Comparison of ENCODE assay signal across 1 cellular context in genomic region chr11:68053117-68053516, GRCh38.
A peak's percentile ranks its signal among the peaks of the same experiment; 100 is the strongest.
TF ChIP-seq lines count a peak whose summit lies in the region.

No MANE protein-coding gene starts in this region.

TF ChIP-seq in HepG2, 621 proteins besides CTCF, POLR2A, EP300 and RAD21 (continued from another document):
- TF ChIP-seq MTERF4 (CRISPR knock-in tag; IDR thresholded peaks at IDR 0.05) (no peak), FOSL2 (CRISPR knock-in tag; IDR thresholded peaks at IDR 0.05) (no peak), MTF2 (CRISPR knock-in tag; IDR thresholded peaks at IDR 0.05; ENCODE audit: borderline replicate concordance) (no peak), JARID2 (CRISPR knock-in tag; IDR thresholded peaks at IDR 0.05; ENCODE audit: insufficient replicate concordance) (no peak), ZNF292 (CRISPR knock-in tag; IDR thresholded peaks at IDR 0.05; ENCODE audit: borderline replicate concordance, low read depth) (no peak), CCDC6 (CRISPR knock-in tag; IDR thresholded peaks at IDR 0.05) (no peak), ZNF883 (CRISPR knock-in tag; IDR thresholded peaks at IDR 0.05; ENCODE audit: not compliant biosample characterization) (no peak), CEBPB (IDR thresholded peaks at IDR 0.05; ENCODE audit: borderline replicate concordance, low read depth, low read length) (no peak), CBFB (CRISPR knock-in tag; IDR thresholded peaks at IDR 0.05) (no peak), REST (IDR thresholded peaks at IDR 0.05; ENCODE audit: borderline replicate concordance in 1 of 2, low read depth in 1 of 2, low read length in 2 of 2) (no peak), ZBTB26 (CRISPR knock-in tag; IDR thresholded peaks at IDR 0.05; ENCODE audit: borderline replicate concordance) (0 out of 2 replicates have a peak, but pooled peaks have one; percentile 46), ZFX (CRISPR knock-in tag; IDR thresholded peaks at IDR 0.05; ENCODE audit: low read depth) (no peak), AKAP8 (CRISPR knock-in tag; IDR thresholded peaks at IDR 0.05) (peak; percentile 34; the same call in 1 of the 2 replicates), KLF9 (CRISPR knock-in tag; IDR thresholded peaks at IDR 0.05; ENCODE audit: low read depth) (no peak), AGO1 (IDR thresholded peaks at IDR 0.05; ENCODE audit: low read depth, low read length, poor library complexity, severe bottlenecking) (peak; percentile 60)
TF ChIP-seq in HepG2: peak in this region for 10.
